17 cellular contexts compared by ENCODE assay signal in the genomic region with DNA sequence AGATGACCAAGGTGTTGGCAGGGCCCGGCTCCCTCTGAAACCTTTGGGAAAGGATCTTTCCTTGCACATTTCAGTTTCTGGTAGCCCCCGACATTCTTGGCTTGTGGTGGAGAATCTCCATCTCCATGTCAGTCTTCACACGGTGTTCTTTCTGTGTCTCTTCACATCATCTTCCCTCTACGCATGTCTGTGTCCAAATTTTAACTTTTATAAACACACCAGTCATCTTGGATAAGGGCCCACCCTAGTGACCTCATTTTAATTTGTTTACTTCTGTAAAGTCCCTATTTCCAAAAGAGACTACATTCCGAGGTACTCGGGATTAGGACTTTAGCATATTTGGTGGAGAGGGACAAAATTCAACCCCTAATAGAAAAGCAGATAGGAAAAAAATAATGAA.
"Had no signal": no experiment of that assay in that cellular context is flagged by ENCODE, and none has a peak within 500 bp of the region (broad histone marks: within the 10 kb centered on the region; RNA-seq: fewer than 3 reads in every experiment).

No MANE protein-coding gene starts in this region.

- H3K9me3 ChIP-seq: gastroesophageal sphincter had no signal

- H3K79me2 ChIP-seq: parathyroid adenoma had no signal

- ATAC-seq: activated CD4-positive, alpha-beta T cell treated with anti-CD3 and anti-CD28 coated beads for 36 hours; gastroesophageal sphincter; natural killer cell treated with Interleukin-12 subunit alpha and Interleukin-12 subunit beta and Interleukin-15 and Interleukin-18, amount 100 ng/mL, for 72 hours; stimulated activated naive CD8-positive, alpha-beta T cell treated with anti-CD3 and anti-CD28 coated beads, Interleukin-15, amount 100 ng/mL, for 72 hours had no signal

- H2AFZ ChIP-seq: parathyroid adenoma had no signal

- DNase-seq: activated CD4-positive, alpha-beta T cell treated with anti-CD3 and anti-CD28 coated beads for 36 hours; activated CD4-positive, alpha-beta T cell treated with anti-CD3 and anti-CD28 coated beads, Interleukin-2, amount 50 U/mL, for 48 hours; activated naive CD8-positive, alpha-beta T cell treated with anti-CD3 and anti-CD28 coated beads, Interleukin-2, amount 10 ng/mL, durations not matched to agents 7 days and 5 days; activated T-cell treated with anti-CD3 and anti-CD28 coated beads for 4 hours; central memory CD4-positive, alpha-beta T cell; endodermal cell; immature natural killer cell; kidney glomerular epithelial cell; mesendoderm; stimulated activated naive CD8-positive, alpha-beta T cell treated with anti-CD3 and anti-CD28 coated beads, Interleukin-15, amount 100 ng/mL, for 72 hours; trophoblast cell had no signal

- H3K9ac ChIP-seq: parathyroid adenoma had no signal

- H3K27me3 ChIP-seq: gastroesophageal sphincter had no signal

- H3K4me1 ChIP-seq: parathyroid adenoma had no signal

- H3K4me3 ChIP-seq: SK-N-MC, skin epidermis had no signal

- H3K27ac ChIP-seq: epithelial cell of prostate, parathyroid adenoma, SK-N-MC, skin epidermis had no signal
